22 cellular contexts compared by ENCODE assay signal in genomic region chr11:1488575-1489180, GRCh38. TPM values are rescaled to one million over a fixed set of nuclear protein-coding genes. Genes with fewer than 3 reads are reported as not detected.
DNase-seq lines count a peak whose midpoint lies in the region; ATAC-seq and TF ChIP-seq lines count a peak whose summit lies in the region.
"Had no signal": no experiment of that assay in that cellular context is flagged by ENCODE, and none has a peak within 500 bp of the region (broad histone marks: within the 10 kb centered on the region; RNA-seq: fewer than 3 reads in every experiment).

No MANE protein-coding gene starts in this region.

- H3K9me3 Mint-ChIP-seq in CD14-positive monocyte: no peaks in the 10 kb centered on the region
- H3K9me3 Mint-ChIP-seq: activated naive CD4-positive, alpha-beta T cell treated with anti-CD3 and anti-CD28 coated beads, Interleukin-2, amount 10 ng/mL, durations not matched to agents 7 days and 5 days; central memory CD8-positive, alpha-beta T cell; IgD-negative memory B cell; naive B cell; stimulated activated naive CD8-positive, alpha-beta T cell treated with anti-CD3 and anti-CD28 coated beads, Interleukin-15, Interleukin-2, amounts not matched to agents 100 ng/mL and 50 ng/mL, for 24 hours; type B pancreatic cell had no signal

- H3K9ac ChIP-seq in BLaER1: no peak overlapping the region
- no peak overlapping the region for H3K9ac ChIP-seq in rectal smooth muscle tissue (ENCODE audit: low read length)

- no peaks in the 10 kb centered on the region for H3K27me3 ChIP-seq in BLaER1
- H3K27me3 ChIP-seq in right cardiac atrium (ENCODE audit: control insufficient read depth, insufficient read depth): no peaks in the 10 kb centered on the region
- H3K27me3 ChIP-seq in rectal smooth muscle tissue (ENCODE audit: control insufficient read depth, insufficient read depth, low read length): no peaks in the 10 kb centered on the region
- H3K27me3 ChIP-seq: dorsolateral prefrontal cortex had no signal

- H3K4me3 ChIP-seq in BLaER1: no peak overlapping the region
- no peak overlapping the region for H3K4me3 ChIP-seq in right cardiac atrium (ENCODE audit: low read length)
- no peak overlapping the region for H3K4me3 ChIP-seq in rectal smooth muscle tissue (ENCODE audit: low read length)

- H3K27me3 Mint-ChIP-seq in CD14-positive monocyte (ENCODE audit: low read depth in 3 of 3): peaks cover 0 to 2% (median 0%) of the 10 kb centered on the region in 3 donors
- H3K27me3 Mint-ChIP-seq: activated naive CD4-positive, alpha-beta T cell treated with anti-CD3 and anti-CD28 coated beads, Interleukin-2, amount 10 ng/mL, durations not matched to agents 7 days and 5 days; central memory CD8-positive, alpha-beta T cell; IgD-negative memory B cell; naive B cell; stimulated activated naive CD8-positive, alpha-beta T cell treated with anti-CD3 and anti-CD28 coated beads, Interleukin-15, Interleukin-2, amounts not matched to agents 100 ng/mL and 50 ng/mL, for 24 hours; type B pancreatic cell had no signal

- H3K9me3 ChIP-seq in BLaER1: no peaks in the 10 kb centered on the region
- H3K9me3 ChIP-seq in right cardiac atrium (ENCODE audit: control insufficient read depth, low read length): no peaks in the 10 kb centered on the region

- H3K4me2 ChIP-seq in BLaER1: peak overlapping the region; percentile 83

- H3K4me1 Mint-ChIP-seq in CD14-positive monocyte: peaks cover 6% of the 10 kb centered on the region
- H3K4me1 Mint-ChIP-seq: activated naive CD4-positive, alpha-beta T cell treated with anti-CD3 and anti-CD28 coated beads, Interleukin-2, amount 10 ng/mL, durations not matched to agents 7 days and 5 days had no signal

- H3K27ac Mint-ChIP-seq in CD14-positive monocyte: no peak overlapping the region
- H3K27ac Mint-ChIP-seq: activated naive CD4-positive, alpha-beta T cell treated with anti-CD3 and anti-CD28 coated beads, Interleukin-2, amount 10 ng/mL, durations not matched to agents 7 days and 5 days; stimulated activated naive CD8-positive, alpha-beta T cell treated with anti-CD3 and anti-CD28 coated beads, Interleukin-15, Interleukin-2, amounts not matched to agents 100 ng/mL and 50 ng/mL, for 24 hours; type B pancreatic cell had no signal

- no peak for TF ChIP-seq CTCF in CD14-positive monocyte (IDR thresholded peaks at IDR 0.05)

- H3K36me3 ChIP-seq in BLaER1 (peaks cover 4% of the 10 kb centered on the region; the same call in 1 of the 2 replicates), rectal smooth muscle tissue (ENCODE audit: control insufficient read depth, insufficient read depth, low read length) (no peaks in the 10 kb centered on the region)

- H3K4me3 Mint-ChIP-seq in CD14-positive monocyte: no peak overlapping the region
- H3K4me3 Mint-ChIP-seq: activated naive CD4-positive, alpha-beta T cell treated with anti-CD3 and anti-CD28 coated beads, Interleukin-2, amount 10 ng/mL, durations not matched to agents 7 days and 5 days; stimulated activated naive CD8-positive, alpha-beta T cell treated with anti-CD3 and anti-CD28 coated beads, Interleukin-15, Interleukin-2, amounts not matched to agents 100 ng/mL and 50 ng/mL, for 24 hours; type B pancreatic cell had no signal

- 0 out of 2 replicates have a peak overlapping the region, but pooled peaks have one; percentile 67 for H3K27ac ChIP-seq in BLaER1
- H3K27ac ChIP-seq in right cardiac atrium (ENCODE audit: low read length): no peak overlapping the region
- peak overlapping the region; percentile 98 for H3K27ac ChIP-seq in rectal smooth muscle tissue (ENCODE audit: low read depth, low read length)

- H3K4me1 ChIP-seq in BLaER1 (peaks cover 84% of the 10 kb centered on the region), right cardiac atrium (ENCODE audit: control insufficient read depth, insufficient read depth, low read length) (peaks cover 21% of the 10 kb centered on the region), rectal smooth muscle tissue (ENCODE audit: control insufficient read depth, insufficient read depth, low read length) (peaks cover 31% of the 10 kb centered on the region)

- intact Hi-C loops in CD14-positive monocyte (cut with micrococcal nuclease): no loop called here
- intact Hi-C loops in right cardiac atrium (cut with DNase I): no loop called here

- no peak for ATAC-seq in right cardiac atrium
- no peak for ATAC-seq in HG03135 (IDR thresholded peaks at IDR 0.05; ENCODE audit: unreplicated experiment)

- 83% methylated on average over 20 of the region's 20 CpGs for WGBS in right cardiac atrium

- H4K20me1 ChIP-seq in BLaER1: peaks cover 100% of the 10 kb centered on the region

- DNase-seq in CD14-positive monocyte (ENCODE audit: low spot score) (peak; percentile 37), right cardiac atrium (peak in 2 of 3 donors; percentile 30 to 49), RKO (ENCODE audit: low spot score) (no peak), A172 (ENCODE audit: low spot score) (no peak), NCI-H2171 (lab: John Stamatoyannopoulos, UW) (no peak)
- DNase-seq: activated naive CD4-positive, alpha-beta T cell treated with anti-CD3 and anti-CD28 coated beads, Interleukin-2, amount 10 ng/mL, durations not matched to agents 7 days and 5 days; activated T-cell treated with anti-CD3 and anti-CD28 coated beads, Interleukin-2, amount 50 U/mL, for 1 hour; anterior cingulate cortex; DMS153; mesendoderm; naive B cell; NCI-H1105 treated with DMSO at 0.1 percent for 48 hours; NCI-H2081; T1000 had no signal

- H3K36me3 Mint-ChIP-seq in CD14-positive monocyte: peaks cover 4 to 6% of the 10 kb centered on the region in 2 donors
- H3K36me3 Mint-ChIP-seq: activated naive CD4-positive, alpha-beta T cell treated with anti-CD3 and anti-CD28 coated beads, Interleukin-2, amount 10 ng/mL, durations not matched to agents 7 days and 5 days; naive B cell had no signal

RNA-seq across cellular contexts. Expression of gene MOB2, which starts 2.1 kb away (rescaled TPM):
- polyA plus RNA-seq in CD14-positive monocyte: 10 to 100 TPM; 22.1 to 22.5 TPM
- 10 to 100 TPM; 35.0 to 45.0 (median 42.0) TPM for total RNA-seq in right cardiac atrium
- 40.0 TPM for polyA plus RNA-seq in right cardiac atrium
- total RNA-seq in A172 (2014; rRNA removed; shearing (Covaris generic)): 22.4 and 25.8 TPM in 2 replicates

Comparison
In these comparisons a context has a peak if more than half of its experiments do, and no peak if none do; other contexts are left out.
1. DNase-seq: peak in CD14-positive monocyte (single experiment) and right cardiac atrium (2 of 3); none in RKO (single experiment), A172 (single experiment) and NCI-H2171 (single experiment).